In genomic region chr14:22898302-22898894, GRCh38 we compare ENCODE assay signal across 10 cellular contexts. TPM values are rescaled to one million over a fixed set of nuclear protein-coding genes. Genes with fewer than 3 reads are reported as not detected.
DNase-seq lines count a peak whose midpoint lies in the region; ATAC-seq and TF ChIP-seq lines count a peak whose summit lies in the region.
"Had no signal": no experiment of that assay in that cellular context is flagged by ENCODE, and none has a peak within 500 bp of the region (broad histone marks: within the 10 kb centered on the region; RNA-seq: fewer than 3 reads in every experiment).

No MANE protein-coding gene starts in this region.

- H3K9me3 Mint-ChIP-seq in activated naive CD4-positive, alpha-beta T cell treated with anti-CD3 and anti-CD28 coated beads, Interleukin-2, amount 50 U/mL, for 72 hours: no peaks in the 10 kb centered on the region
- H3K9me3 Mint-ChIP-seq in activated T-helper 2 cell treated with anti-CD3 and anti-CD28 coated beads, Interferon-gamma antibody, Interleukin-2, Interleukin-4, amounts not matched to agents 10 μg/mL and 5 μg/mL and 100 μg/mL, durations not matched to agents 14 hours and 24 hours and 36 hours: no peaks in the 10 kb centered on the region
- no peaks in the 10 kb centered on the region for H3K9me3 Mint-ChIP-seq in stimulated activated naive CD8-positive, alpha-beta T cell treated with anti-CD3 and anti-CD28 coated beads, Interleukin-15, amount 100 ng/mL, for 72 hours
- H3K9me3 Mint-ChIP-seq: CD14-positive monocyte had no signal

- no peaks in the 10 kb centered on the region for H3K27me3 Mint-ChIP-seq in activated T-helper 2 cell treated with anti-CD3 and anti-CD28 coated beads, Interferon-gamma antibody, Interleukin-2, Interleukin-4, amounts not matched to agents 10 μg/mL and 5 μg/mL and 100 μg/mL, durations not matched to agents 14 hours and 24 hours and 36 hours (ENCODE audit: low read depth)
- no peaks in the 10 kb centered on the region for H3K27me3 Mint-ChIP-seq in stimulated activated naive CD8-positive, alpha-beta T cell treated with anti-CD3 and anti-CD28 coated beads, Interleukin-15, amount 100 ng/mL, for 72 hours

- H3K4me3 Mint-ChIP-seq in activated T-helper 2 cell treated with anti-CD3 and anti-CD28 coated beads, Interferon-gamma antibody, Interleukin-2, Interleukin-4, amounts not matched to agents 10 μg/mL and 5 μg/mL and 100 μg/mL, durations not matched to agents 14 hours and 24 hours and 36 hours (ENCODE audit: low read depth): no peak overlapping the region
- no peak overlapping the region for H3K4me3 Mint-ChIP-seq in stimulated activated naive CD8-positive, alpha-beta T cell treated with anti-CD3 and anti-CD28 coated beads, Interleukin-15, amount 100 ng/mL, for 72 hours
- H3K4me3 Mint-ChIP-seq: CD14-positive monocyte had no signal

- peak; percentile 89 to 98 for ATAC-seq in activated naive CD4-positive, alpha-beta T cell treated with anti-CD3 and anti-CD28 coated beads, Interleukin-2, amount 50 U/mL, for 72 hours
- ATAC-seq in foreskin keratinocyte: peak; percentile 98
- peak; percentile 84 for ATAC-seq in stimulated activated naive CD8-positive, alpha-beta T cell treated with anti-CD3 and anti-CD28 coated beads, Interleukin-15, amount 100 ng/mL, for 72 hours

- TF ChIP-seq CTCF in foreskin keratinocyte (conservative IDR thresholded peaks at IDR 0.05): no peak

- H3K27ac ChIP-seq in foreskin keratinocyte: no peak overlapping the region

- peaks cover 0 to 10% of the 10 kb centered on the region in 2 donors for H3K36me3 Mint-ChIP-seq in activated naive CD4-positive, alpha-beta T cell treated with anti-CD3 and anti-CD28 coated beads, Interleukin-2, amount 50 U/mL, for 72 hours
- peaks cover 28% of the 10 kb centered on the region for H3K36me3 Mint-ChIP-seq in activated T-helper 2 cell treated with anti-CD3 and anti-CD28 coated beads, Interferon-gamma antibody, Interleukin-2, Interleukin-4, amounts not matched to agents 10 μg/mL and 5 μg/mL and 100 μg/mL, durations not matched to agents 14 hours and 24 hours and 36 hours (ENCODE audit: low read depth)

- no peak for DNase-seq in activated naive CD4-positive, alpha-beta T cell treated with anti-CD3 and anti-CD28 coated beads, Interleukin-2, amount 50 U/mL, for 72 hours (ENCODE audit: low spot score in 2 of 2)
- no peak for DNase-seq in activated naive CD4-positive, alpha-beta T cell treated with anti-CD3 and anti-CD28 coated beads, Interleukin-2, amount 50 U/mL, for 16 hours
- no peak for DNase-seq in activated T-helper 2 cell treated with anti-CD3 and anti-CD28 coated beads, Interferon-gamma antibody, Interleukin-2, Interleukin-4, amounts not matched to agents 10 μg/mL and 5 μg/mL and 100 μg/mL, durations not matched to agents 14 hours and 24 hours and 36 hours (ENCODE audit: low spot score)
- DNase-seq in foreskin keratinocyte: peak; percentile 69 to 82
- DNase-seq in stimulated activated naive CD8-positive, alpha-beta T cell treated with anti-CD3 and anti-CD28 coated beads, Interleukin-15, amount 100 ng/mL, for 72 hours: no peak
- no peak for DNase-seq in RPMI8226
- DNase-seq in cerebellar cortex (ENCODE audit: low spot score): no peak
- no peak for DNase-seq in foreskin melanocyte
- DNase-seq: NCI-H526 had no signal

- H3K4me1 ChIP-seq in foreskin keratinocyte: peaks cover 6% of the 10 kb centered on the region

- intact Hi-C loops in activated T-helper 2 cell treated with anti-CD3 and anti-CD28 coated beads, Interferon-gamma antibody, Interleukin-2, Interleukin-4, amounts not matched to agents 10 μg/mL and 5 μg/mL and 100 μg/mL, durations not matched to agents 14 hours and 24 hours and 36 hours (cut with micrococcal nuclease): no loop called here

- no peaks in the 10 kb centered on the region for H3K27me3 ChIP-seq in foreskin keratinocyte

- peak overlapping the region; percentile 22 to 91 for H3K27ac Mint-ChIP-seq in activated naive CD4-positive, alpha-beta T cell treated with anti-CD3 and anti-CD28 coated beads, Interleukin-2, amount 50 U/mL, for 72 hours
- H3K27ac Mint-ChIP-seq in activated T-helper 2 cell treated with anti-CD3 and anti-CD28 coated beads, Interferon-gamma antibody, Interleukin-2, Interleukin-4, amounts not matched to agents 10 μg/mL and 5 μg/mL and 100 μg/mL, durations not matched to agents 14 hours and 24 hours and 36 hours: peak overlapping the region; percentile 8
- peak overlapping the region in 1 of 2 donors; percentile 10 for H3K27ac Mint-ChIP-seq in stimulated activated naive CD8-positive, alpha-beta T cell treated with anti-CD3 and anti-CD28 coated beads, Interleukin-15, amount 100 ng/mL, for 72 hours

- peaks cover 19% of the 10 kb centered on the region for H3K4me1 Mint-ChIP-seq in activated T-helper 2 cell treated with anti-CD3 and anti-CD28 coated beads, Interferon-gamma antibody, Interleukin-2, Interleukin-4, amounts not matched to agents 10 μg/mL and 5 μg/mL and 100 μg/mL, durations not matched to agents 14 hours and 24 hours and 36 hours (ENCODE audit: low read depth)
- peaks cover 26% of the 10 kb centered on the region for H3K4me1 Mint-ChIP-seq in stimulated activated naive CD8-positive, alpha-beta T cell treated with anti-CD3 and anti-CD28 coated beads, Interleukin-15, amount 100 ng/mL, for 72 hours

RNA-seq across cellular contexts. Expression of gene REM2, which starts 15.4 kb away (rescaled TPM):
- total RNA-seq in activated naive CD4-positive, alpha-beta T cell treated with anti-CD3 and anti-CD28 coated beads, Interleukin-2, amount 50 U/mL, for 72 hours: 1 to 10 TPM in 1 of 2 donors, under 1 TPM in 1; 0.93 to 1.1 TPM
- 0.28 and 0.30 TPM in 2 replicates for total RNA-seq in activated T-helper 2 cell treated with anti-CD3 and anti-CD28 coated beads, Interferon-gamma antibody, Interleukin-2, Interleukin-4, amounts not matched to agents 10 μg/mL and 5 μg/mL and 100 μg/mL, durations not matched to agents 14 hours and 24 hours and 36 hours
- 0.14 TPM in 2 replicates for total RNA-seq in foreskin keratinocyte
- polyA plus RNA-seq in foreskin keratinocyte: 0.11 and 0.18 TPM in 2 replicates
- polyA plus RNA-seq: CD14-positive monocyte had no signal

RNA-seq across cellular contexts. Expression of gene RBM23, which starts 20.6 kb away (rescaled TPM):
- total RNA-seq in activated naive CD4-positive, alpha-beta T cell treated with anti-CD3 and anti-CD28 coated beads, Interleukin-2, amount 50 U/mL, for 72 hours: 10 to 100 TPM; 63.5 to 97.7 TPM
- total RNA-seq in activated T-helper 2 cell treated with anti-CD3 and anti-CD28 coated beads, Interferon-gamma antibody, Interleukin-2, Interleukin-4, amounts not matched to agents 10 μg/mL and 5 μg/mL and 100 μg/mL, durations not matched to agents 14 hours and 24 hours and 36 hours: 77.3 and 81.1 TPM in 2 replicates
- total RNA-seq in foreskin keratinocyte: 42.4 and 47.2 TPM in 2 replicates
- 27.0 and 32.1 TPM in 2 replicates for polyA plus RNA-seq in foreskin keratinocyte

RNA-seq across cellular contexts. Expression of gene LRP10, which starts 26.9 kb away (rescaled TPM):
- total RNA-seq in activated naive CD4-positive, alpha-beta T cell treated with anti-CD3 and anti-CD28 coated beads, Interleukin-2, amount 50 U/mL, for 72 hours: 10 to 100 TPM; 48.9 to 67.6 TPM
- 38.9 and 40.5 TPM in 2 replicates for total RNA-seq in activated T-helper 2 cell treated with anti-CD3 and anti-CD28 coated beads, Interferon-gamma antibody, Interleukin-2, Interleukin-4, amounts not matched to agents 10 μg/mL and 5 μg/mL and 100 μg/mL, durations not matched to agents 14 hours and 24 hours and 36 hours
- total RNA-seq in foreskin keratinocyte: 65.2 and 76.2 TPM in 2 replicates
- 56.5 and 58.5 TPM in 2 replicates for polyA plus RNA-seq in foreskin keratinocyte

RNA-seq across cellular contexts. Expression of gene PRMT5, which starts 30.8 kb away (rescaled TPM):
- 100 to 1,000 TPM in 1 of 2 donors, 10 to 100 TPM in 1; 47.1 to 120 TPM for total RNA-seq in activated naive CD4-positive, alpha-beta T cell treated with anti-CD3 and anti-CD28 coated beads, Interleukin-2, amount 50 U/mL, for 72 hours
- total RNA-seq in activated T-helper 2 cell treated with anti-CD3 and anti-CD28 coated beads, Interferon-gamma antibody, Interleukin-2, Interleukin-4, amounts not matched to agents 10 μg/mL and 5 μg/mL and 100 μg/mL, durations not matched to agents 14 hours and 24 hours and 36 hours: 147 and 152 TPM in 2 replicates
- total RNA-seq in foreskin keratinocyte: 177 and 186 TPM in 2 replicates
- polyA plus RNA-seq in foreskin keratinocyte: 153 and 160 TPM in 2 replicates

RNA-seq across cellular contexts. Expression of gene HAUS4, which starts 58.5 kb away (rescaled TPM):
- total RNA-seq in activated naive CD4-positive, alpha-beta T cell treated with anti-CD3 and anti-CD28 coated beads, Interleukin-2, amount 50 U/mL, for 72 hours: 10 to 100 TPM; 82.2 to 93.3 TPM
- total RNA-seq in activated T-helper 2 cell treated with anti-CD3 and anti-CD28 coated beads, Interferon-gamma antibody, Interleukin-2, Interleukin-4, amounts not matched to agents 10 μg/mL and 5 μg/mL and 100 μg/mL, durations not matched to agents 14 hours and 24 hours and 36 hours: 63.5 and 65.5 TPM in 2 replicates
- 44.1 and 51.5 TPM in 2 replicates for total RNA-seq in foreskin keratinocyte
- 36.2 and 54.1 TPM in 2 replicates for polyA plus RNA-seq in foreskin keratinocyte

Comparison
In these comparisons a context has a peak if more than half of its experiments do, and no peak if none do; other contexts are left out.
1. DNase-seq: peak in foreskin keratinocyte (2 of 2); none in activated naive CD4-positive, alpha-beta T cell treated with anti-CD3 and anti-CD28 coated beads, Interleukin-2, amount 50 U/mL, for 72 hours (0 of 2), activated naive CD4-positive, alpha-beta T cell treated with anti-CD3 and anti-CD28 coated beads, Interleukin-2, amount 50 U/mL, for 16 hours (single experiment), activated T-helper 2 cell treated with anti-CD3 and anti-CD28 coated beads, Interferon-gamma antibody, Interleukin-2, Interleukin-4, amounts not matched to agents 10 μg/mL and 5 μg/mL and 100 μg/mL, durations not matched to agents 14 hours and 24 hours and 36 hours (single experiment), stimulated activated naive CD8-positive, alpha-beta T cell treated with anti-CD3 and anti-CD28 coated beads, Interleukin-15, amount 100 ng/mL, for 72 hours (0 of 2), RPMI8226 (single experiment), cerebellar cortex (single experiment) and foreskin melanocyte (single experiment).
2. Peak in every context shown above with its lines, with median percentiles within 50 percentile points of each other: ATAC-seq.